ENCODE assay signal across 13 cellular contexts in genomic region chr4:184976348-184976747, GRCh38. TPM values are rescaled to one million over a fixed set of nuclear protein-coding genes. Genes with fewer than 3 reads are reported as not detected.
"Had no signal": no experiment of that assay in that cellular context is flagged by ENCODE, and none has a peak within 500 bp of the region (broad histone marks: within the 10 kb centered on the region; RNA-seq: fewer than 3 reads in every experiment).

No MANE protein-coding gene starts in this region.

RNA-seq across cellular contexts. Expression of gene HELT, which starts 41.9 kb away (rescaled TPM):
- total RNA-seq: activated B cell treated with CpG ODN at 0.5 μM for 24 hours; activated CD4-positive, alpha-beta memory T cell treated with anti-CD3 and anti-CD28 coated beads for 36 hours; activated CD4-positive, alpha-beta memory T cell treated with anti-CD3 and anti-CD28 coated beads, Interleukin-2, amount 10 ng/mL, durations not matched to agents 7 days and 5 days; activated CD4-positive, alpha-beta T cell treated with anti-CD3 and anti-CD28 coated beads for 36 hours; activated CD4-positive, alpha-beta T cell treated with anti-CD3 and anti-CD28 coated beads, Interleukin-2, amount 10 ng/mL, durations not matched to agents 24 days and 14 days; activated CD4-positive, alpha-beta T cell treated with anti-CD3 and anti-CD28 coated beads, Interleukin-2, amount 10 ng/mL, durations not matched to agents 7 days and 5 days; activated CD8-positive, alpha-beta memory T cell treated with anti-CD3 and anti-CD28 coated beads for 36 hours; activated CD8-positive, alpha-beta memory T cell treated with anti-CD3 and anti-CD28 coated beads, Interleukin-2, amount 10 ng/mL, durations not matched to agents 7 days and 5 days; activated CD8-positive, alpha-beta T cell treated with anti-CD3 and anti-CD28 coated beads for 36 hours; activated CD8-positive, alpha-beta T cell treated with anti-CD3 and anti-CD28 coated beads, Interleukin-2, amount 10 ng/mL, durations not matched to agents 7 days and 5 days; T-helper 1 cell treated with Interleukin-12 subunit alpha and Interleukin-12 subunit beta and Interleukin-4 antibody, amounts not matched to agents 30 ng/mL and 1 ng/mL, for 36 hours; T-helper 17 cell; T-helper 2 cell treated with Interferon-gamma antibody and Interleukin-4, amounts not matched to agents 100 ng/mL and 5 ng/mL, for 36 hours had no signal
